Comparison of ENCODE assay signal across 1 cellular context in genomic region chr17:51097708-51098446, GRCh38.
TF ChIP-seq lines count a peak whose summit lies in the region.

No MANE protein-coding gene starts in this region.

TF ChIP-seq in HepG2, 621 proteins besides CTCF, POLR2A, EP300 and RAD21 (continued from another document and continues in another):
- TF ChIP-seq ZNF350 (CRISPR knock-in tag; IDR thresholded peaks at IDR 0.05; ENCODE audit: borderline replicate concordance, low read depth): no peak
- no peak for TF ChIP-seq ELF4 (CRISPR knock-in tag; IDR thresholded peaks at IDR 0.05; ENCODE audit: borderline replicate concordance)
- TF ChIP-seq ZNF468 (CRISPR knock-in tag; IDR thresholded peaks at IDR 0.05): no peak
- no peak for TF ChIP-seq ZNF724P (CRISPR knock-in tag; IDR thresholded peaks at IDR 0.05; ENCODE audit: borderline replicate concordance)
- TF ChIP-seq ZNF777 (CRISPR knock-in tag; IDR thresholded peaks at IDR 0.05): no peak
- TF ChIP-seq FOXK1 (CRISPR knock-in tag; IDR thresholded peaks at IDR 0.05; ENCODE audit: borderline replicate concordance, low read depth): no peak
- no peak for TF ChIP-seq BORCS8-MEF2B (CRISPR knock-in tag; IDR thresholded peaks at IDR 0.05)
- TF ChIP-seq REPIN1 (CRISPR knock-in tag; IDR thresholded peaks at IDR 0.05; ENCODE audit: borderline replicate concordance, low read depth): no peak
- TF ChIP-seq ZNF451 (CRISPR knock-in tag; IDR thresholded peaks at IDR 0.05): no peak
- TF ChIP-seq ZNF326 (CRISPR knock-in tag; IDR thresholded peaks at IDR 0.05; ENCODE audit: borderline replicate concordance): no peak
- TF ChIP-seq MBNL3 (CRISPR knock-in tag; conservative IDR thresholded peaks at IDR 0.05): no peak
- TF ChIP-seq CCAR2 (optimal IDR thresholded peaks at IDR 0.05; ENCODE audit: low read depth, low read length): no peak
- no peak for TF ChIP-seq HDAC6 (IDR thresholded peaks at IDR 0.05; ENCODE audit: low read depth, low read length)
- TF ChIP-seq TAF15 (IDR thresholded peaks at IDR 0.05; ENCODE audit: low read depth, low read length, poor library complexity, severe bottlenecking): no peak
- TF ChIP-seq HMGXB3 (CRISPR knock-in tag; IDR thresholded peaks at IDR 0.05; ENCODE audit: borderline replicate concordance): no peak
- no peak for TF ChIP-seq IRF9 (CRISPR knock-in tag; IDR thresholded peaks at IDR 0.05; ENCODE audit: borderline replicate concordance)
- TF ChIP-seq HMGA1 (CRISPR knock-in tag; conservative IDR thresholded peaks at IDR 0.05): no peak
- TF ChIP-seq HNF1A (IDR thresholded peaks at IDR 0.05; ENCODE audit: low read depth): no peak
- TF ChIP-seq HNF1A (CRISPR knock-in tag; IDR thresholded peaks at IDR 0.05; ENCODE audit: borderline replicate concordance): no peak
- TF ChIP-seq GRHL1 (CRISPR knock-in tag; conservative IDR thresholded peaks at IDR 0.05): no peak
- no peak for TF ChIP-seq DPF2 (CRISPR knock-in tag; IDR thresholded peaks at IDR 0.05; ENCODE audit: borderline replicate concordance, low read depth)
- TF ChIP-seq IRF1 (CRISPR knock-in tag; IDR thresholded peaks at IDR 0.05; ENCODE audit: low read depth): no peak
- TF ChIP-seq HIC2 (CRISPR knock-in tag; IDR thresholded peaks at IDR 0.05; ENCODE audit: low read depth): 0 out of 2 replicates have a peak, but pooled peaks have one; percentile 34
- TF ChIP-seq ZNF678 (CRISPR knock-in tag; IDR thresholded peaks at IDR 0.05): no peak
- no peak for TF ChIP-seq AFF4 (CRISPR knock-in tag; IDR thresholded peaks at IDR 0.05)
- 0 out of 2 replicates have a peak, but pooled peaks have one; percentile 27 for TF ChIP-seq STAT6 (CRISPR knock-in tag; IDR thresholded peaks at IDR 0.05; ENCODE audit: borderline replicate concordance)
- peak; percentile 33 for TF ChIP-seq ZEB1 (IDR thresholded peaks at IDR 0.05; ENCODE audit: insufficient replicate concordance, low read depth)
- no peak for TF ChIP-seq KAT8 (CRISPR knock-in tag; IDR thresholded peaks at IDR 0.05)
- TF ChIP-seq SRY (CRISPR knock-in tag; IDR thresholded peaks at IDR 0.05): no peak
- TF ChIP-seq ZNF205 (CRISPR knock-in tag; IDR thresholded peaks at IDR 0.05): no peak
- TF ChIP-seq GTF2F1 (IDR thresholded peaks at IDR 0.05; ENCODE audit: low read length): no peak
- TF ChIP-seq GFI1 (CRISPR knock-in tag; IDR thresholded peaks at IDR 0.05; ENCODE audit: borderline replicate concordance): no peak
- TF ChIP-seq ZFP36L1 (CRISPR knock-in tag; IDR thresholded peaks at IDR 0.05): no peak
- no peak for TF ChIP-seq THAP11 (CRISPR knock-in tag; IDR thresholded peaks at IDR 0.05)
- TF ChIP-seq ZKSCAN1 (IDR thresholded peaks at IDR 0.05; ENCODE audit: low read length): no peak
- no peak for TF ChIP-seq ZNF264 (CRISPR knock-in tag; IDR thresholded peaks at IDR 0.05)
- TF ChIP-seq ZNF639 (CRISPR knock-in tag; conservative IDR thresholded peaks at IDR 0.05): no peak
- no peak for TF ChIP-seq HOXA5 (CRISPR knock-in tag; IDR thresholded peaks at IDR 0.05)
- TF ChIP-seq ZNF30 (CRISPR knock-in tag; IDR thresholded peaks at IDR 0.05): no peak
- no peak for TF ChIP-seq REXO4 (CRISPR knock-in tag; IDR thresholded peaks at IDR 0.05; ENCODE audit: borderline replicate concordance)
